In genomic region chr10:118298787-118299186, GRCh38 we compare ENCODE assay signal across 9 cellular contexts.
"Had no signal": no experiment of that assay in that cellular context is flagged by ENCODE, and none has a peak within 500 bp of the region (broad histone marks: within the 10 kb centered on the region; RNA-seq: fewer than 3 reads in every experiment).

No MANE protein-coding gene starts in this region.

- H2AFZ ChIP-seq: GM23248 had no signal

- H3K27ac ChIP-seq: GM23248, HL-60 had no signal

- FAIRE-seq: H54, HepG2 had no signal

- H3K4me3 ChIP-seq: GM23248 had no signal

- H3K9ac ChIP-seq: GM23248 had no signal

- ATAC-seq: HepG2 had no signal

- DNase-seq: GM23248, GOT3, H9, HCEC 1CT, HFFc6, KG1 had no signal
